Comparison of ENCODE assay signal across 1 cellular context in genomic region chr16:78383118-78383517, GRCh38.
TF ChIP-seq lines count a peak whose summit lies in the region.

No MANE protein-coding gene starts in this region.

TF ChIP-seq in WTC11, 78 proteins besides CTCF, POLR2A, EP300 and RAD21 (continued from another document):
- TF ChIP-seq JUN (CRISPR knock-in tag; IDR thresholded peaks at IDR 0.05) (no peak), ATF2 (CRISPR knock-in tag; IDR thresholded peaks at IDR 0.05; ENCODE audit: borderline replicate concordance, low read depth) (no peak), ZNF532 (CRISPR knock-in tag; IDR thresholded peaks at IDR 0.05; ENCODE audit: borderline replicate concordance) (no peak), ZNF671 (CRISPR knock-in tag; IDR thresholded peaks at IDR 0.05) (no peak)
- TF ChIP-seq, protein P1, sequence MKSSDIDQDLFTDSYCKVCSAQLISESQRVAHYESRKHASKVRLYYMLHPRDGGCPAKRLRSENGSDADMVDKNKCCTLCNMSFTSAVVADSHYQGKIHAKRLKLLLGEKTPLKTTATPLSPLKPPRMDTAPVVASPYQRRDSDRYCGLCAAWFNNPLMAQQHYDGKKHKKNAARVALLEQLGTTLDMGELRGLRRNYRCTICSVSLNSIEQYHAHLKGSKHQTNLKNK (CRISPR knock-in tag; IDR thresholded peaks at IDR 0.05) = no peak
